ENCODE assay signal across 1 cellular context in genomic region chr3:50297384-50297775, GRCh38.
TF ChIP-seq lines count a peak whose summit lies in the region.

No MANE protein-coding gene starts in this region.

TF ChIP-seq in HCT116, 20 proteins besides CTCF, POLR2A, EP300 and RAD21:
- TF ChIP-seq ZFX (IDR thresholded peaks at IDR 0.05), result no peak
- no peak for TF ChIP-seq SRF (IDR thresholded peaks at IDR 0.05; ENCODE audit: low read depth)
- TF ChIP-seq, protein P1, sequence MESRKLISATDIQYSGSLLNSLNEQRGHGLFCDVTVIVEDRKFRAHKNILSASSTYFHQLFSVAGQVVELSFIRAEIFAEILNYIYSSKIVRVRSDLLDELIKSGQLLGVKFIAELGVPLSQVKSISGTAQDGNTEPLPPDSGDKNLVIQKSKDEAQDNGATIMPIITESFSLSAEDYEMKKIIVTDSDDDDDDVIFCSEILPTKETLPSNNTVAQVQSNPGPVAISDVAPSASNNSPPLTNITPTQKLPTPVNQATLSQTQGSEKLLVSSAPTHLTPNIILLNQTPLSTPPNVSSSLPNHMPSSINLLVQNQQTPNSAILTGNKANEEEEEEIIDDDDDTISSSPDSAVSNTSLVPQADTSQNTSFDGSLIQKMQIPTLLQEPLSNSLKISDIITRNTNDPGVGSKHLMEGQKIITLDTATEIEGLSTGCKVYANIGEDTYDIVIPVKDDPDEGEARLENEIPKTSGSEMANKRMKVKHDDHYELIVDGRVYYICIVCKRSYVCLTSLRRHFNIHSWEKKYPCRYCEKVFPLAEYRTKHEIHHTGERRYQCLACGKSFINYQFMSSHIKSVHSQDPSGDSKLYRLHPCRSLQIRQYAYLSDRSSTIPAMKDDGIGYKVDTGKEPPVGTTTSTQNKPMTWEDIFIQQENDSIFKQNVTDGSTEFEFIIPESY (IDR thresholded peaks at IDR 0.05; ENCODE audit: extremely low read depth, insufficient replicate concordance, low read length), result no peak
- TF ChIP-seq EGR1 (IDR thresholded peaks at IDR 0.05; ENCODE audit: low read depth), result no peak
- TF ChIP-seq TCF7L2 (IDR thresholded peaks at IDR 0.05; ENCODE audit: borderline replicate concordance, extremely low read depth, insufficient read depth, insufficient read length), result no peak
- no peak for TF ChIP-seq MAX (IDR thresholded peaks at IDR 0.05)
- TF ChIP-seq YY1 (IDR thresholded peaks at IDR 0.05; ENCODE audit: extremely low read depth, insufficient replicate concordance, low read depth, low read length), result no peak
- no peak for TF ChIP-seq JUND (IDR thresholded peaks at IDR 0.05)
- no peak for TF ChIP-seq CEBPB (IDR thresholded peaks at IDR 0.05; ENCODE audit: low read depth)
- TF ChIP-seq POLR2AphosphoS5 (IDR thresholded peaks at IDR 0.05; ENCODE audit: low read depth, low read length), result no peak
- TF ChIP-seq SP1 (IDR thresholded peaks at IDR 0.05; ENCODE audit: low read depth), result no peak
- TF ChIP-seq ATF3 (IDR thresholded peaks at IDR 0.05), result no peak
- no peak for TF ChIP-seq EZH2phosphoT487 (IDR thresholded peaks at IDR 0.05; ENCODE audit: borderline replicate concordance)
- no peak for TF ChIP-seq EZH2 (IDR thresholded peaks at IDR 0.05)
- no peak for TF ChIP-seq ZNF274 (IDR thresholded peaks at IDR 0.05; ENCODE audit: low read depth, low read length)
- no peak for TF ChIP-seq FOSL1 (IDR thresholded peaks at IDR 0.05; ENCODE audit: low read depth)
- TF ChIP-seq ELF1 (IDR thresholded peaks at IDR 0.05; ENCODE audit: borderline replicate concordance, low read depth), result no peak
